In genomic region chr5:176195487-176196207, GRCh38 we compare ENCODE assay signal across 8 cellular contexts. TPM values are rescaled to one million over a fixed set of nuclear protein-coding genes. Genes with fewer than 3 reads are reported as not detected.
DNase-seq lines count a peak whose midpoint lies in the region; ATAC-seq and TF ChIP-seq lines count a peak whose summit lies in the region.
"Not testable (repeated sequence)": the region's sequence is repeated elsewhere in the genome, so short reads cannot be mapped to it uniquely, and the experiment has no call there.

No MANE protein-coding gene starts in this region.

- 31 to 38% methylated on average over 3 to 8 of the region's 8 CpGs for WGBS in testis, 2 donors

- H3K36me3 ChIP-seq in CD4-positive, alpha-beta memory T cell (ENCODE audit: insufficient read depth, low read length); PC-3 (ENCODE audit: low read depth, low read length); testis (ENCODE audit: low read depth, missing control alignments): not testable (repeated sequence)

- H3K4me1 Mint-ChIP-seq in CD4-positive, alpha-beta memory T cell: peaks cover 0 to 13% (median 7%) of the 10 kb centered on the region in 4 donors
- not testable (repeated sequence) for H3K4me1 Mint-ChIP-seq in activated CD4-positive, alpha-beta memory T cell treated with anti-CD3 and anti-CD28 coated beads for 36 hours (ENCODE audit: low read depth); activated naive CD8-positive, alpha-beta T cell treated with anti-CD3 and anti-CD28 coated beads, Interleukin-2, amount 10 ng/mL, durations not matched to agents 7 days and 5 days
- peaks cover 0 to 18% (median 8%) of the 10 kb centered on the region in 4 donors for H3K4me1 Mint-ChIP-seq in naive thymus-derived CD8-positive, alpha-beta T cell

- POLR2A ChIA-PET in CD4-positive, alpha-beta memory T cell (lab: Charles Lee; ENCODE audit: partially characterized antibody); PC-3 (lab: Charles Lee; ENCODE audit: unreplicated experiment); activated CD4-positive, alpha-beta memory T cell treated with anti-CD3 and anti-CD28 coated beads for 36 hours (lab: Charles Lee); activated naive CD8-positive, alpha-beta T cell treated with anti-CD3 and anti-CD28 coated beads, Interleukin-2, amount 10 ng/mL, durations not matched to agents 7 days and 5 days (lab: Charles Lee); naive thymus-derived CD8-positive, alpha-beta T cell (lab: Charles Lee): not testable (repeated sequence)

- not testable (repeated sequence) for H3K79me2 ChIP-seq in PC-3 (ENCODE audit: low read length)

- intact Hi-C loops in CD4-positive, alpha-beta memory T cell (cut with micrococcal nuclease); PC-3 (cut with micrococcal nuclease); activated CD4-positive, alpha-beta memory T cell treated with anti-CD3 and anti-CD28 coated beads for 36 hours (cut with micrococcal nuclease); testis (cut with DNase I; ENCODE audit: low total_unique reads): not testable (repeated sequence)

- not testable (repeated sequence) for H3K27me3 Mint-ChIP-seq in CD4-positive, alpha-beta memory T cell
- peaks cover 14% of the 10 kb centered on the region for H3K27me3 Mint-ChIP-seq in activated CD4-positive, alpha-beta memory T cell treated with anti-CD3 and anti-CD28 coated beads for 36 hours
- peaks cover 29% of the 10 kb centered on the region for H3K27me3 Mint-ChIP-seq in activated naive CD8-positive, alpha-beta T cell treated with anti-CD3 and anti-CD28 coated beads, Interleukin-2, amount 10 ng/mL, durations not matched to agents 7 days and 5 days
- peaks cover 5 to 27% (median 7%) of the 10 kb centered on the region in 5 donors for H3K27me3 Mint-ChIP-seq in naive thymus-derived CD8-positive, alpha-beta T cell

- H3K27ac ChIP-seq in CD4-positive, alpha-beta memory T cell (ENCODE audit: low read depth, low read length); PC-3 (ENCODE audit: low read length); testis: not testable (repeated sequence)

- ATAC-seq in GM18868 (IDR thresholded peaks at IDR 0.05; ENCODE audit: unreplicated experiment) (peak; percentile 69), PC-3 (peak; percentile 18; the same call in 1 of the 2 replicates)
- ATAC-seq in activated naive CD8-positive, alpha-beta T cell treated with anti-CD3 and anti-CD28 coated beads, Interleukin-2, amount 10 ng/mL, durations not matched to agents 7 days and 5 days (ENCODE audit: low read depth): peak; percentile 35
- peak; percentile 7 to 59 for ATAC-seq in naive thymus-derived CD8-positive, alpha-beta T cell

- not testable (repeated sequence) for H3K4me1 ChIP-seq in CD4-positive, alpha-beta memory T cell (ENCODE audit: insufficient read depth, low read length); PC-3 (ENCODE audit: insufficient read depth, low read length)
- peaks cover 16% of the 10 kb centered on the region for H3K4me1 ChIP-seq in testis

- not testable (repeated sequence) for H3K36me3 Mint-ChIP-seq in CD4-positive, alpha-beta memory T cell; activated CD4-positive, alpha-beta memory T cell treated with anti-CD3 and anti-CD28 coated beads for 36 hours; activated naive CD8-positive, alpha-beta T cell treated with anti-CD3 and anti-CD28 coated beads, Interleukin-2, amount 10 ng/mL, durations not matched to agents 7 days and 5 days; naive thymus-derived CD8-positive, alpha-beta T cell

- peak overlapping the region in 1 of 7 donors; percentile 18 for H3K27ac Mint-ChIP-seq in CD4-positive, alpha-beta memory T cell
- H3K27ac Mint-ChIP-seq in activated CD4-positive, alpha-beta memory T cell treated with anti-CD3 and anti-CD28 coated beads for 36 hours; activated naive CD8-positive, alpha-beta T cell treated with anti-CD3 and anti-CD28 coated beads, Interleukin-2, amount 10 ng/mL, durations not matched to agents 7 days and 5 days: not testable (repeated sequence)
- peak overlapping the region in 1 of 10 donors; percentile 4 for H3K27ac Mint-ChIP-seq in naive thymus-derived CD8-positive, alpha-beta T cell

- peak overlapping the region in 5 of 8 donors; percentile 30 to 57 (median 45) for H3K4me3 Mint-ChIP-seq in CD4-positive, alpha-beta memory T cell
- peak overlapping the region; percentile 8 for H3K4me3 Mint-ChIP-seq in activated CD4-positive, alpha-beta memory T cell treated with anti-CD3 and anti-CD28 coated beads for 36 hours
- H3K4me3 Mint-ChIP-seq in activated naive CD8-positive, alpha-beta T cell treated with anti-CD3 and anti-CD28 coated beads, Interleukin-2, amount 10 ng/mL, durations not matched to agents 7 days and 5 days: not testable (repeated sequence)
- peak overlapping the region in 8 of 10 donors; percentile 31 to 68 (median 48) for H3K4me3 Mint-ChIP-seq in naive thymus-derived CD8-positive, alpha-beta T cell

- H3K9me3 ChIP-seq in CD4-positive, alpha-beta memory T cell (ENCODE audit: control insufficient read depth in 1 of 2, low read length in 2 of 2); PC-3 (ENCODE audit: low read length); testis: not testable (repeated sequence)

- not testable (repeated sequence) for H3K9ac ChIP-seq in PC-3 (ENCODE audit: low read length)

- H3K4me2 ChIP-seq in PC-3 (ENCODE audit: low read length): not testable (repeated sequence)

- H2AFZ ChIP-seq in PC-3 (ENCODE audit: low read length): not testable (repeated sequence)

- not testable (repeated sequence) for H3K4me3 ChIP-seq in CD4-positive, alpha-beta memory T cell (ENCODE audit: low read length in 2 of 2); PC-3 (ENCODE audit: low read length); testis

- H3F3A ChIP-seq in PC-3 (ENCODE audit: low read length, unreplicated experiment): not testable (repeated sequence)

- TF ChIP-seq CTCF in PC-3 (conservative IDR thresholded peaks at IDR 0.05; ENCODE audit: low read depth, low read length); testis (IDR thresholded peaks at IDR 0.05): not testable (repeated sequence)

- H3K9me3 Mint-ChIP-seq in CD4-positive, alpha-beta memory T cell; activated CD4-positive, alpha-beta memory T cell treated with anti-CD3 and anti-CD28 coated beads for 36 hours; activated naive CD8-positive, alpha-beta T cell treated with anti-CD3 and anti-CD28 coated beads, Interleukin-2, amount 10 ng/mL, durations not matched to agents 7 days and 5 days; naive thymus-derived CD8-positive, alpha-beta T cell: not testable (repeated sequence)

- H3K27me3 ChIP-seq in CD4-positive, alpha-beta memory T cell (ENCODE audit: insufficient read depth, low read length); PC-3 (ENCODE audit: low read length); testis: not testable (repeated sequence)

- DNase-seq in CD4-positive, alpha-beta memory T cell: peak in 2 of 5 donors; percentile 18 to 44
- DNase-seq in PC-3; activated CD4-positive, alpha-beta memory T cell treated with anti-CD3 and anti-CD28 coated beads for 36 hours; activated naive CD8-positive, alpha-beta T cell treated with anti-CD3 and anti-CD28 coated beads, Interleukin-2, amount 10 ng/mL, durations not matched to agents 7 days and 5 days; naive thymus-derived CD8-positive, alpha-beta T cell: not testable (repeated sequence)
- DNase-seq in glomerular visceral epithelial cell (ENCODE audit: extremely low spot score) (peak; percentile 60), testis (peak; percentile 74)

- H4K20me1 ChIP-seq in PC-3 (ENCODE audit: low read length): not testable (repeated sequence)

- not testable (repeated sequence) for H3K9me2 ChIP-seq in PC-3 (replicated peaks; ENCODE audit: low read length)

- BruUV-seq in PC-3 (replicated peaks; lab: Mats Ljungman, UMichigan): not testable (repeated sequence)

- not testable (repeated sequence) for TF ChIP-seq POLR2A in testis (IDR thresholded peaks at IDR 0.05)

- CTCF ChIA-PET in CD4-positive, alpha-beta memory T cell (lab: Charles Lee; ENCODE audit: partially characterized antibody); PC-3 (lab: Charles Lee); activated CD4-positive, alpha-beta memory T cell treated with anti-CD3 and anti-CD28 coated beads for 36 hours (lab: Charles Lee): not testable (repeated sequence)

RNA-seq across cellular contexts. Expression of gene SIMC1, which starts 42.6 kb away (rescaled TPM):
- total RNA-seq in CD4-positive, alpha-beta memory T cell: 10 to 100 TPM; 25.3 to 27.3 TPM
- polyA plus RNA-seq in CD4-positive, alpha-beta memory T cell: 10 to 100 TPM in 1 of 2 donors, 1 to 10 TPM in 1; 3.1 to 17.8 TPM
- total RNA-seq in PC-3 (2014; rRNA removed) (7.5 and 15.4 TPM in 2 replicates), testis (100 to 1,000 TPM; 106 to 119 TPM)
- total RNA-seq in activated CD4-positive, alpha-beta memory T cell treated with anti-CD3 and anti-CD28 coated beads for 36 hours: 10 to 100 TPM; 24.4 to 26.8 TPM
- 10 to 100 TPM; 31.6 to 33.2 TPM for total RNA-seq in activated naive CD8-positive, alpha-beta T cell treated with anti-CD3 and anti-CD28 coated beads, Interleukin-2, amount 10 ng/mL, durations not matched to agents 7 days and 5 days
- 10 to 100 TPM; 20.8 to 23.0 TPM for total RNA-seq in naive thymus-derived CD8-positive, alpha-beta T cell
- 10 to 100 TPM in 1 of 3 donors, 1 to 10 TPM in 2; 2.4 to 11.1 (median 6.1) TPM for polyA plus RNA-seq in naive thymus-derived CD8-positive, alpha-beta T cell
- polyA plus RNA-seq in testis (ENCODE audit: insufficient read depth, low read depth, low replicate concordance): 97.9 TPM

Comparison
In these comparisons a context has a peak if more than half of its experiments do, and no peak if none do; other contexts are left out.
1. ATAC-seq: peak in every context shown above with its lines; median percentile 69 in GM18868; 35 in activated naive CD8-positive, alpha-beta T cell treated with anti-CD3 and anti-CD28 coated beads, Interleukin-2, amount 10 ng/mL, durations not matched to agents 7 days and 5 days; 33 in naive thymus-derived CD8-positive, alpha-beta T cell; 18 in PC-3.